Comparison of ENCODE assay signal across 9 cellular contexts in the genomic region with DNA sequence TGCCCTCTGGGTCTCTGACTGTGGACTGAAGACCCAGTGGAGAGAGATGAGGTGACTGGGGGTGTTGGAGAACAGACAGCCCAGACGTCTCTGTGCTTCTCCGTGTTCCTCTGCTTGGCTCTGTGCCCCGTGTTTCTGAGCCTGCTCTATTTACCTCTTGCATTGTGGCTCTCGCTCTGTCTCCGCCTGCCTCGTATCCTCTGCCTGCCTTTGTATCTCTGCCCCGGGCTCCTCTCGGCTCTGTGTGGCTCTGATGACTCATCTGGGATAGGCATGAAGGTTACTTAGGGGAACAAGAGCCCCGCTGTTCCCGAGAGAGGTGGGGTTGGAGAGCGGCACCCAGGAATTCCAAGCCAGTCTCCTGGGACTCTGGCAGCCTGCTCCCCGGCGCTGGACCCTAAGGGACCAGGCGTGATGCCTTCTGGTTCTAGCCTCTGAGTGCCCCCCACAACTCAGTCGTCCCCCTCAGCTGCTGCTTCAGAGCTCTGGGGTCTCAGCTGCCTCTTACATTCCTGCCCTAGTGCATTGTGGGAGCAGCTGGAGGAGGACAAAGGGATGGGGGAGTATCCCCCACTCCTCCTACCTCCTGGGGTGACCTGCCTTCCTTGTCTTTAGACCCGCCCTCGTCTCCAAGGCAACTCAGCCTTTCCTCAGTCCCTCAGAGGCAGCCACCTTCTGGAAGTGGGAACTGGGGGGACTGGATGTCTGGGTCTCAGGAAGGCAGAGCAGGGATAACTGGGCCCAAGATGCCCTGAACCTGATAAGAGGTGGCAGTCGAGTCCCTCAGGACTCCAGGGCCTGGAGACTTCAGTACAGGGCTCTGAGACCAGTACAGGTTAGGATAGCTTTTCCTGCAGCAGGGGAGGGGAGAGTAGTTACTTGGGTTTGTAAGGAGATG. TPM values are rescaled to one million over a fixed set of nuclear protein-coding genes. Genes with fewer than 3 reads are reported as not detected.
DNase-seq lines count a peak whose midpoint lies in the region; ATAC-seq and TF ChIP-seq lines count a peak whose summit lies in the region.
"Had no signal": no experiment of that assay in that cellular context is flagged by ENCODE, and none has a peak within 500 bp of the region (broad histone marks: within the 10 kb centered on the region; RNA-seq: fewer than 3 reads in every experiment).

No MANE protein-coding gene starts in this region.

- H3K9me3 Mint-ChIP-seq in T-helper 1 cell treated with Interleukin-12 subunit alpha and Interleukin-12 subunit beta and Interleukin-4 antibody, amounts not matched to agents 30 μg/mL and 1 μg/mL, for 36 hours = no peaks in the 10 kb centered on the region
- no peaks in the 10 kb centered on the region for H3K9me3 Mint-ChIP-seq in osteocyte (ENCODE audit: unreplicated experiment)

- peak overlapping the region in 7 of 10 donors; percentile 43 to 90 (median 85) for H3K27ac ChIP-seq in heart right ventricle

- H3K36me3 ChIP-seq in adipocyte (ENCODE audit: control insufficient read depth, insufficient read depth, low read length, severe bottlenecking) (peaks cover 8% of the 10 kb centered on the region), heart right ventricle (peaks cover 0 to 25% (median 0%) of the 10 kb centered on the region in 9 donors)

- peaks cover 6% of the 10 kb centered on the region for H3K36me3 Mint-ChIP-seq in T-helper 1 cell treated with Interleukin-12 subunit alpha and Interleukin-12 subunit beta and Interleukin-4 antibody, amounts not matched to agents 30 μg/mL and 1 μg/mL, for 36 hours (ENCODE audit: low read depth)
- H3K36me3 Mint-ChIP-seq in osteocyte (ENCODE audit: unreplicated experiment) = peaks cover 17% of the 10 kb centered on the region

- intact Hi-C loops in heart right ventricle (cut with DNase I) = loop anchor here in 4 of 10 donors (1.0 to 10.0 kb wide), 4 partner anchors 22 to 201 kb away; a partner anchor contains a TSS

- H3K4me3 ChIP-seq in adipocyte (ENCODE audit: low read length) (peak overlapping the region; percentile 86), heart right ventricle (peak overlapping the region in 9 of 10 donors; percentile 9 to 96 (median 74))

- DNase-seq in T-helper 1 cell (no peak), NCI-H226 (peak; percentile 92), adipocyte (ENCODE audit: low read depth) (peak; percentile 86), heart right ventricle (peak in 1 of 2 donors; percentile 46), osteocyte (ENCODE audit: extremely low spot score, unreplicated experiment) (no peak)

- H3K4me3 Mint-ChIP-seq in T-helper 1 cell treated with Interleukin-12 subunit alpha and Interleukin-12 subunit beta and Interleukin-4 antibody, amounts not matched to agents 30 μg/mL and 1 μg/mL, for 36 hours = peak overlapping the region; percentile 73
- peak overlapping the region; percentile 84 for H3K4me3 Mint-ChIP-seq in osteocyte (ENCODE audit: unreplicated experiment)

- H3K27me3 Mint-ChIP-seq in T-helper 1 cell treated with Interleukin-12 subunit alpha and Interleukin-12 subunit beta and Interleukin-4 antibody, amounts not matched to agents 30 μg/mL and 1 μg/mL, for 36 hours (ENCODE audit: low read depth) = peaks cover 18% of the 10 kb centered on the region
- H3K27me3 Mint-ChIP-seq in osteocyte (ENCODE audit: unreplicated experiment) = no peaks in the 10 kb centered on the region

- H3K9ac ChIP-seq in adipocyte (ENCODE audit: low read length) = peak overlapping the region; percentile 84

- H3K9me3 ChIP-seq in adipocyte (ENCODE audit: control insufficient read depth, low read length) = no peaks in the 10 kb centered on the region
- no peaks in the 10 kb centered on the region for H3K9me3 ChIP-seq in heart right ventricle

- H3K27me3 ChIP-seq in adipocyte (replicated peaks; ENCODE audit: control insufficient read depth, insufficient read depth, low read length) (no peaks in the 10 kb centered on the region), heart right ventricle (peaks cover 0 to 22% (median 0%) of the 10 kb centered on the region in 7 donors)

- ATAC-seq in heart right ventricle = peak in 6 of 8 donors; percentile 45 to 71 (median 58)
- ATAC-seq in GM21723 (IDR thresholded peaks at IDR 0.05; ENCODE audit: unreplicated experiment) = no peak
- ATAC-seq in HG03565 (IDR thresholded peaks at IDR 0.05; ENCODE audit: unreplicated experiment) = no peak

- peaks cover 23% of the 10 kb centered on the region for H3K4me1 Mint-ChIP-seq in T-helper 1 cell treated with Interleukin-12 subunit alpha and Interleukin-12 subunit beta and Interleukin-4 antibody, amounts not matched to agents 30 μg/mL and 1 μg/mL, for 36 hours (ENCODE audit: low read depth)
- H3K4me1 Mint-ChIP-seq in osteocyte (ENCODE audit: unreplicated experiment) = peaks cover 78% of the 10 kb centered on the region

- TF ChIP-seq CTCF in heart right ventricle (IDR thresholded peaks at IDR 0.05) = no peak
- TF ChIP-seq CTCF in osteocyte (IDR thresholded peaks at IDR 0.05) = no peak

- peak overlapping the region; percentile 64 for H3K27ac Mint-ChIP-seq in T-helper 1 cell treated with Interleukin-12 subunit alpha and Interleukin-12 subunit beta and Interleukin-4 antibody, amounts not matched to agents 30 μg/mL and 1 μg/mL, for 36 hours
- peak overlapping the region; percentile 94 for H3K27ac Mint-ChIP-seq in osteocyte (ENCODE audit: unreplicated experiment)

- H3K4me1 ChIP-seq in adipocyte (ENCODE audit: control insufficient read depth, insufficient read depth, low read length) = peaks cover 50% of the 10 kb centered on the region
- peaks cover 13 to 69% (median 36%) of the 10 kb centered on the region in 9 donors for H3K4me1 ChIP-seq in heart right ventricle

- 19 to 29% methylated on average over 18 of the region's 18 CpGs for WGBS in heart right ventricle, 2 donors

RNA-seq across cellular contexts. Expression of a gene that starts 1.9 kb away (rescaled TPM):
- 10 to 100 TPM; 15.5 to 49.2 (median 26.9) TPM for total RNA-seq in heart right ventricle
- 10 to 100 TPM in 1 of 2 donors, 1 to 10 TPM in 1; 7.3 to 12.1 TPM for polyA plus RNA-seq in heart right ventricle
- 130 and 146 TPM in 2 replicates for total RNA-seq in osteocyte

RNA-seq across cellular contexts. Expression of a gene that starts 21.8 kb away (rescaled TPM):
- total RNA-seq in heart right ventricle (10 to 100 TPM in 8 of 10 donors, 1 to 10 TPM in 2; 8.3 to 25.1 (median 12.5) TPM), osteocyte (35.5 and 39.3 TPM in 2 replicates)
- polyA plus RNA-seq in heart right ventricle = 10 to 100 TPM; 15.9 to 27.0 TPM

RNA-seq across cellular contexts. Expression of a gene that starts 27.8 kb away (rescaled TPM):
- total RNA-seq in heart right ventricle (10 to 100 TPM; 13.4 to 28.4 (median 22.5) TPM), osteocyte (44.0 and 46.4 TPM in 2 replicates)
- 10 to 100 TPM in 1 of 2 donors, 1 to 10 TPM in 1; 9.3 to 26.0 TPM for polyA plus RNA-seq in heart right ventricle

RNA-seq across cellular contexts. Expression of a gene that starts 45.7 kb away (rescaled TPM):
- total RNA-seq in heart right ventricle = not detected
- not detected for polyA plus RNA-seq in heart right ventricle
- total RNA-seq in osteocyte = not detected in 2 replicates
- total RNA-seq: dermis microvascular lymphatic vessel endothelial cell had no signal

RNA-seq across cellular contexts. Expression of a gene that starts 54.5 kb away (rescaled TPM):
- total RNA-seq in heart right ventricle (under 1 TPM in 1 of 10 donors, not detected in 9; 0.08 TPM), osteocyte (not detected in 2 replicates)
- not detected for polyA plus RNA-seq in heart right ventricle
- total RNA-seq: dermis microvascular lymphatic vessel endothelial cell had no signal

Comparison
In these comparisons a context has a peak if more than half of its experiments do, and no peak if none do; other contexts are left out.
1. DNase-seq: peak in NCI-H226 (single experiment) and adipocyte (single experiment); none in T-helper 1 cell (0 of 5) and osteocyte (single experiment).
2. ATAC-seq: peak in heart right ventricle (6 of 8); none in GM21723 (single experiment) and HG03565 (single experiment).